ENCODE assay signal across 25 cellular contexts in genomic region chr5:134560698-134561097, GRCh38.
"Had no signal": no experiment of that assay in that cellular context is flagged by ENCODE, and none has a peak within 500 bp of the region (broad histone marks: within the 10 kb centered on the region; RNA-seq: fewer than 3 reads in every experiment).

No MANE protein-coding gene starts in this region.

- H3K27me3 ChIP-seq: esophagus squamous epithelium, gastrocnemius medialis, neural progenitor cell, sigmoid colon, thyroid gland had no signal

- H3K36me3 ChIP-seq: neural progenitor cell had no signal

- H3K4me2 ChIP-seq: neural progenitor cell, smooth muscle cell had no signal

- H3K27ac Mint-ChIP-seq: activated T-helper 1 cell treated with anti-CD3 and anti-CD28 coated beads, Interleukin-12 subunit alpha, Interleukin-12 subunit beta, Interleukin-2, Interleukin-4 antibody, amounts not matched to agents 30 ng/mL and 10 ng/mL and 1 ng/mL, durations not matched to agents 14 hours and 24 hours and 36 hours; neural progenitor cell had no signal

- H3K4me1 Mint-ChIP-seq: endodermal cell had no signal

- H3K9me3 ChIP-seq: esophagus squamous epithelium, gastrocnemius medialis, sigmoid colon, thyroid gland had no signal

- H3K27me3 Mint-ChIP-seq: activated naive CD8-positive, alpha-beta T cell treated with anti-CD3 and anti-CD28 coated beads, Interleukin-2, amount 10 ng/mL, durations not matched to agents 7 days and 5 days; naive B cell; progenitor cell of endocrine pancreas had no signal

- H3K9ac ChIP-seq: neural progenitor cell had no signal

- H2AFZ ChIP-seq: neural progenitor cell had no signal

- FAIRE-seq: bronchial epithelial cell, TTC549 had no signal

- H3K9me3 Mint-ChIP-seq: activated naive CD8-positive, alpha-beta T cell treated with anti-CD3 and anti-CD28 coated beads, Interleukin-2, amount 10 ng/mL, durations not matched to agents 7 days and 5 days; activated T-helper 1 cell treated with anti-CD3 and anti-CD28 coated beads, Interleukin-12 subunit alpha, Interleukin-12 subunit beta, Interleukin-2, Interleukin-4 antibody, amounts not matched to agents 30 ng/mL and 10 ng/mL and 1 ng/mL, durations not matched to agents 14 hours and 24 hours and 36 hours; endodermal cell had no signal

- H3K27ac ChIP-seq: coronary artery, esophagus squamous epithelium, gastrocnemius medialis, neural progenitor cell, sigmoid colon, WERI-Rb-1 had no signal

- DNase-seq: activated CD4-positive, alpha-beta T cell treated with anti-CD3 and anti-CD28 coated beads for 1 hour; activated CD4-positive, alpha-beta T cell treated with anti-CD3 and anti-CD28 coated beads, Interleukin-2, amount 50 U/mL, for 4 hours; activated naive CD8-positive, alpha-beta T cell treated with anti-CD3 and anti-CD28 coated beads, Interleukin-2, amount 10 ng/mL, durations not matched to agents 7 days and 5 days; amniotic stem cell; cerebellar nuclear complex; endodermal cell; esophagus squamous epithelium; gastrocnemius medialis; head of caudate nucleus; hypothalamus; naive B cell; retina; sigmoid colon; stimulated activated CD4-positive, alpha-beta T cell treated with anti-CD3 and anti-CD28 coated beads, Interleukin-15, amount 100 ng/mL, for 24 hours; stimulated activated naive CD4-positive, alpha-beta T cell treated with Interleukin-2 at 50 U/mL for 16 hours; substantia nigra; thyroid gland; WERI-Rb-1 had no signal

- H3K4me1 ChIP-seq: neural progenitor cell had no signal

- H3K4me3 Mint-ChIP-seq: activated naive CD8-positive, alpha-beta T cell treated with anti-CD3 and anti-CD28 coated beads, Interleukin-2, amount 10 ng/mL, durations not matched to agents 7 days and 5 days; activated T-helper 1 cell treated with anti-CD3 and anti-CD28 coated beads, Interleukin-12 subunit alpha, Interleukin-12 subunit beta, Interleukin-2, Interleukin-4 antibody, amounts not matched to agents 30 ng/mL and 10 ng/mL and 1 ng/mL, durations not matched to agents 14 hours and 24 hours and 36 hours; endodermal cell; neural progenitor cell had no signal

- H3K4me3 ChIP-seq: coronary artery, esophagus squamous epithelium, gastrocnemius medialis, neural progenitor cell, sigmoid colon, smooth muscle cell, thyroid gland had no signal
